1 cellular context compared by ENCODE assay signal in the genomic region with DNA sequence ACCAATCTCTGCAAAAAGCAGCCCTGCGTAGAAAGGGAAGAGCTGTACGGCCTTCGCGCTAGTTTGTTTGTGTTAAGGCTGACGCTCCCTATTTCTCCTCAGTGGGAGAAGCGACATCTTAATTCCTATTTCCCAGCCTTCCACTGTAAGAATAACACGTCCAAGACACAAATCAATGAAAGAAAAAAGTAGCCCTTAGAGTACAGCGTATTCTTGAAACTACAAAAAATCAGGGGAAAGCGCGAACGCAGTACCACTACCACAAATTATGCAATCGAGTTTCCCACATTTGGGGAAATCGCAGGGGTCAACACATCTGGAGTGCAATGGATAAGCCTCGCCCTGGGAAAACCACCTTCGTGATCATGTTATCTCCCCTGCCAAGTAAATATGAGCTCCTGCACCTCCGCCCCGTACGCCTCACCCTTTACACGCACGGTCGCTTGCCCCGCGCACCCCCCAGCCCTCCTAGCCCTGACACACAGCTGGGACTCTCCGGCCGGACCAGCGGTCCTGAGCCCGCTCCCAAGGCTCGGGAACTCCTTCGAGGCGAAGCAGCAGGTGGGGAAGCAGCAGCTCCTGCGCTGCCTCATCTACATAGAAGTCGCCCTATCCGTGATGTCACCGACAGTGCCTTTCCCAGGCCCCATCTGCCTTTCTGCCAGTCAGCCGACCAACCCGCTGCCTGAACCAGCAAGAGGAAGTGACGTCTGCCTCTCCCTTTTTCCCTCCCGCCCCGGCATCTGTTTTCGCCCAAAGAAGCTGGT.
TF ChIP-seq lines count a peak whose summit lies in the region.

No MANE protein-coding gene starts in this region.

TF ChIP-seq in WTC11, 78 proteins besides CTCF, POLR2A, EP300 and RAD21 (continued from another document and continues in another):
- TF ChIP-seq, protein P1, sequence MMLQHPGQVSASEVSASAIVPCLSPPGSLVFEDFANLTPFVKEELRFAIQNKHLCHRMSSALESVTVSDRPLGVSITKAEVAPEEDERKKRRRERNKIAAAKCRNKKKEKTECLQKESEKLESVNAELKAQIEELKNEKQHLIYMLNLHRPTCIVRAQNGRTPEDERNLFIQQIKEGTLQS (CRISPR knock-in tag; conservative IDR thresholded peaks at IDR 0.05): no peak
- TF ChIP-seq, protein P2, sequence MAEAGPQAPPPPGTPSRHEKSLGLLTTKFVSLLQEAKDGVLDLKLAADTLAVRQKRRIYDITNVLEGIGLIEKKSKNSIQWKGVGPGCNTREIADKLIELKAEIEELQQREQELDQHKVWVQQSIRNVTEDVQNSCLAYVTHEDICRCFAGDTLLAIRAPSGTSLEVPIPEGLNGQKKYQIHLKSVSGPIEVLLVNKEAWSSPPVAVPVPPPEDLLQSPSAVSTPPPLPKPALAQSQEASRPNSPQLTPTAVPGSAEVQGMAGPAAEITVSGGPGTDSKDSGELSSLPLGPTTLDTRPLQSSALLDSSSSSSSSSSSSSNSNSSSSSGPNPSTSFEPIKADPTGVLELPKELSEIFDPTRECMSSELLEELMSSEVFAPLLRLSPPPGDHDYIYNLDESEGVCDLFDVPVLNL (CRISPR knock-in tag; IDR thresholded peaks at IDR 0.05; ENCODE audit: borderline replicate concordance, low read depth): no peak
- TF ChIP-seq FOXP1 (CRISPR knock-in tag; IDR thresholded peaks at IDR 0.05; ENCODE audit: borderline replicate concordance) (peak; percentile 54; the same call in 1 of the 2 replicates), ELF4 (CRISPR knock-in tag; IDR thresholded peaks at IDR 0.05; ENCODE audit: low read depth) (no peak), NFE2L1 (CRISPR knock-in tag; IDR thresholded peaks at IDR 0.05) (peak; percentile 19; the same call in 1 of the 2 replicates), TEAD1 (CRISPR knock-in tag; IDR thresholded peaks at IDR 0.05) (no peak), NFATC4 (CRISPR knock-in tag; IDR thresholded peaks at IDR 0.05) (peak; percentile 88), ESRRA (CRISPR knock-in tag; IDR thresholded peaks at IDR 0.05; ENCODE audit: borderline replicate concordance) (no peak), TEAD4 (CRISPR knock-in tag; IDR thresholded peaks at IDR 0.05) (no peak), HMGA2 (CRISPR knock-in tag; IDR thresholded peaks at IDR 0.05) (no peak), EMX1 (CRISPR knock-in tag; IDR thresholded peaks at IDR 0.05) (peak; percentile 48; the same call in 1 of the 2 replicates), ZNF232 (CRISPR knock-in tag; IDR thresholded peaks at IDR 0.05) (0 out of 2 replicates have a peak, but pooled peaks have one; percentile 50), ZNF121 (CRISPR knock-in tag; IDR thresholded peaks at IDR 0.05) (no peak)
- TF ChIP-seq, protein P3, sequence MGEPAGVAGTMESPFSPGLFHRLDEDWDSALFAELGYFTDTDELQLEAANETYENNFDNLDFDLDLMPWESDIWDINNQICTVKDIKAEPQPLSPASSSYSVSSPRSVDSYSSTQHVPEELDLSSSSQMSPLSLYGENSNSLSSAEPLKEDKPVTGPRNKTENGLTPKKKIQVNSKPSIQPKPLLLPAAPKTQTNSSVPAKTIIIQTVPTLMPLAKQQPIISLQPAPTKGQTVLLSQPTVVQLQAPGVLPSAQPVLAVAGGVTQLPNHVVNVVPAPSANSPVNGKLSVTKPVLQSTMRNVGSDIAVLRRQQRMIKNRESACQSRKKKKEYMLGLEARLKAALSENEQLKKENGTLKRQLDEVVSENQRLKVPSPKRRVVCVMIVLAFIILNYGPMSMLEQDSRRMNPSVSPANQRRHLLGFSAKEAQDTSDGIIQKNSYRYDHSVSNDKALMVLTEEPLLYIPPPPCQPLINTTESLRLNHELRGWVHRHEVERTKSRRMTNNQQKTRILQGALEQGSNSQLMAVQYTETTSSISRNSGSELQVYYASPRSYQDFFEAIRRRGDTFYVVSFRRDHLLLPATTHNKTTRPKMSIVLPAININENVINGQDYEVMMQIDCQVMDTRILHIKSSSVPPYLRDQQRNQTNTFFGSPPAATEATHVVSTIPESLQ (CRISPR knock-in tag; IDR thresholded peaks at IDR 0.05): no peak
- TF ChIP-seq, protein P4, sequence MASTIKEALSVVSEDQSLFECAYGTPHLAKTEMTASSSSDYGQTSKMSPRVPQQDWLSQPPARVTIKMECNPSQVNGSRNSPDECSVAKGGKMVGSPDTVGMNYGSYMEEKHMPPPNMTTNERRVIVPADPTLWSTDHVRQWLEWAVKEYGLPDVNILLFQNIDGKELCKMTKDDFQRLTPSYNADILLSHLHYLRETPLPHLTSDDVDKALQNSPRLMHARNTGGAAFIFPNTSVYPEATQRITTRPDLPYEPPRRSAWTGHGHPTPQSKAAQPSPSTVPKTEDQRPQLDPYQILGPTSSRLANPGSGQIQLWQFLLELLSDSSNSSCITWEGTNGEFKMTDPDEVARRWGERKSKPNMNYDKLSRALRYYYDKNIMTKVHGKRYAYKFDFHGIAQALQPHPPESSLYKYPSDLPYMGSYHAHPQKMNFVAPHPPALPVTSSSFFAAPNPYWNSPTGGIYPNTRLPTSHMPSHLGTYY (CRISPR knock-in tag; IDR thresholded peaks at IDR 0.05): peak; percentile 73; the same call in 1 of the 2 replicates
- TF ChIP-seq, protein P5, sequence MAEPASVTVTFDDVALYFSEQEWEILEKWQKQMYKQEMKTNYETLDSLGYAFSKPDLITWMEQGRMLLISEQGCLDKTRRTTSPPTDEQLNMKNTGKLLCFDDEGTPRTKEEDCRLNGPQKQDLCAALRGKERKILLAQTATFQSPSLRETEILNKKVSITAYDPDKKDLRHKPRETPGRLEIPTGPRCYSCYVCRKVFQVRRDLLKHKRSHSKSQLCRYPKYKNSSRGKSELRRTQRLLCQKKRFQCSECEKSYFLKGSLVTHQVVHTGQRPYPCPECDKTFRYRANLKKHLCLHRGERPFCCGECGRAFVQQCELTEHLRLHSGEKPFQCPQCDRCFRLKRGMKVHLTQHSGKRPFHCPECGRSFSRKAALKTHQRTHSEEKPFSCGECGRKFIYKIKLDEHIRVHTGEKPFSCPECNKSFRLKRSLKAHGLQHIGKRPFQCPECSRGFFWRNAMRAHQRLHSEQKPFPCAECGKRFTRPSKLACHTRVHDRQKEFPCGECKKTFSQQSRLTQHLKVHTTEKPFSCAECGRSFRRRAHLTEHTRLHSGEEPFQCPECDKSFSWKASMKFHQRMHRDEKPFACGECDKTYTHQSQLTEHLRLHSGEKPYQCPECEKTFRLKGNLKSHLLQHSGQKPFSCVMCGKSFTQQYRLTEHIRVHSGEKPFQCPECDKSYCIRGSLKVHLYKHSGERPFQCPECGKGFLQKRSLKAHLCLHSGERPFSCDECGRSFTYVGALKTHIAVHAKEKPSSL (CRISPR knock-in tag; conservative IDR thresholded peaks at IDR 0.05): peak; percentile 79; the same call in 1 of the 2 replicates
- TF ChIP-seq, protein P6, sequence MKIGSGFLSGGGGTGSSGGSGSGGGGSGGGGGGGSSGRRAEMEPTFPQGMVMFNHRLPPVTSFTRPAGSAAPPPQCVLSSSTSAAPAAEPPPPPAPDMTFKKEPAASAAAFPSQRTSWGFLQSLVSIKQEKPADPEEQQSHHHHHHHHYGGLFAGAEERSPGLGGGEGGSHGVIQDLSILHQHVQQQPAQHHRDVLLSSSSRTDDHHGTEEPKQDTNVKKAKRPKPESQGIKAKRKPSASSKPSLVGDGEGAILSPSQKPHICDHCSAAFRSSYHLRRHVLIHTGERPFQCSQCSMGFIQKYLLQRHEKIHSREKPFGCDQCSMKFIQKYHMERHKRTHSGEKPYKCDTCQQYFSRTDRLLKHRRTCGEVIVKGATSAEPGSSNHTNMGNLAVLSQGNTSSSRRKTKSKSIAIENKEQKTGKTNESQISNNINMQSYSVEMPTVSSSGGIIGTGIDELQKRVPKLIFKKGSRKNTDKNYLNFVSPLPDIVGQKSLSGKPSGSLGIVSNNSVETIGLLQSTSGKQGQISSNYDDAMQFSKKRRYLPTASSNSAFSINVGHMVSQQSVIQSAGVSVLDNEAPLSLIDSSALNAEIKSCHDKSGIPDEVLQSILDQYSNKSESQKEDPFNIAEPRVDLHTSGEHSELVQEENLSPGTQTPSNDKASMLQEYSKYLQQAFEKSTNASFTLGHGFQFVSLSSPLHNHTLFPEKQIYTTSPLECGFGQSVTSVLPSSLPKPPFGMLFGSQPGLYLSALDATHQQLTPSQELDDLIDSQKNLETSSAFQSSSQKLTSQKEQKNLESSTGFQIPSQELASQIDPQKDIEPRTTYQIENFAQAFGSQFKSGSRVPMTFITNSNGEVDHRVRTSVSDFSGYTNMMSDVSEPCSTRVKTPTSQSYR (CRISPR knock-in tag; IDR thresholded peaks at IDR 0.05): no peak
- TF ChIP-seq, protein P7, sequence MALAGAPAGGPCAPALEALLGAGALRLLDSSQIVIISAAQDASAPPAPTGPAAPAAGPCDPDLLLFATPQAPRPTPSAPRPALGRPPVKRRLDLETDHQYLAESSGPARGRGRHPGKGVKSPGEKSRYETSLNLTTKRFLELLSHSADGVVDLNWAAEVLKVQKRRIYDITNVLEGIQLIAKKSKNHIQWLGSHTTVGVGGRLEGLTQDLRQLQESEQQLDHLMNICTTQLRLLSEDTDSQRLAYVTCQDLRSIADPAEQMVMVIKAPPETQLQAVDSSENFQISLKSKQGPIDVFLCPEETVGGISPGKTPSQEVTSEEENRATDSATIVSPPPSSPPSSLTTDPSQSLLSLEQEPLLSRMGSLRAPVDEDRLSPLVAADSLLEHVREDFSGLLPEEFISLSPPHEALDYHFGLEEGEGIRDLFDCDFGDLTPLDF (CRISPR knock-in tag; IDR thresholded peaks at IDR 0.05): no peak
- TF ChIP-seq, protein P8, sequence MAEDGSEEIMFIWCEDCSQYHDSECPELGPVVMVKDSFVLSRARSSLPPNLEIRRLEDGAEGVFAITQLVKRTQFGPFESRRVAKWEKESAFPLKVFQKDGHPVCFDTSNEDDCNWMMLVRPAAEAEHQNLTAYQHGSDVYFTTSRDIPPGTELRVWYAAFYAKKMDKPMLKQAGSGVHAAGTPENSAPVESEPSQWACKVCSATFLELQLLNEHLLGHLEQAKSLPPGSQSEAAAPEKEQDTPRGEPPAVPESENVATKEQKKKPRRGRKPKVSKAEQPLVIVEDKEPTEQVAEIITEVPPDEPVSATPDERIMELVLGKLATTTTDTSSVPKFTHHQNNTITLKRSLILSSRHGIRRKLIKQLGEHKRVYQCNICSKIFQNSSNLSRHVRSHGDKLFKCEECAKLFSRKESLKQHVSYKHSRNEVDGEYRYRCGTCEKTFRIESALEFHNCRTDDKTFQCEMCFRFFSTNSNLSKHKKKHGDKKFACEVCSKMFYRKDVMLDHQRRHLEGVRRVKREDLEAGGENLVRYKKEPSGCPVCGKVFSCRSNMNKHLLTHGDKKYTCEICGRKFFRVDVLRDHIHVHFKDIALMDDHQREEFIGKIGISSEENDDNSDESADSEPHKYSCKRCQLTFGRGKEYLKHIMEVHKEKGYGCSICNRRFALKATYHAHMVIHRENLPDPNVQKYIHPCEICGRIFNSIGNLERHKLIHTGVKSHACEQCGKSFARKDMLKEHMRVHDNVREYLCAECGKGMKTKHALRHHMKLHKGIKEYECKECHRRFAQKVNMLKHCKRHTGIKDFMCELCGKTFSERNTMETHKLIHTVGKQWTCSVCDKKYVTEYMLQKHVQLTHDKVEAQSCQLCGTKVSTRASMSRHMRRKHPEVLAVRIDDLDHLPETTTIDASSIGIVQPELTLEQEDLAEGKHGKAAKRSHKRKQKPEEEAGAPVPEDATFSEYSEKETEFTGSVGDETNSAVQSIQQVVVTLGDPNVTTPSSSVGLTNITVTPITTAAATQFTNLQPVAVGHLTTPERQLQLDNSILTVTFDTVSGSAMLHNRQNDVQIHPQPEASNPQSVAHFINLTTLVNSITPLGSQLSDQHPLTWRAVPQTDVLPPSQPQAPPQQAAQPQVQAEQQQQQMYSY (CRISPR knock-in tag; IDR thresholded peaks at IDR 0.05): no peak
- TF ChIP-seq, protein P9, sequence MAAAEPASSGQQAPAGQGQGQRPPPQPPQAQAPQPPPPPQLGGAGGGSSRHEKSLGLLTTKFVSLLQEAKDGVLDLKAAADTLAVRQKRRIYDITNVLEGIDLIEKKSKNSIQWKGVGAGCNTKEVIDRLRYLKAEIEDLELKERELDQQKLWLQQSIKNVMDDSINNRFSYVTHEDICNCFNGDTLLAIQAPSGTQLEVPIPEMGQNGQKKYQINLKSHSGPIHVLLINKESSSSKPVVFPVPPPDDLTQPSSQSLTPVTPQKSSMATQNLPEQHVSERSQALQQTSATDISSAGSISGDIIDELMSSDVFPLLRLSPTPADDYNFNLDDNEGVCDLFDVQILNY (CRISPR knock-in tag; IDR thresholded peaks at IDR 0.05): no peak; the same call in 1 of the 2 replicates
- TF ChIP-seq, protein P10, sequence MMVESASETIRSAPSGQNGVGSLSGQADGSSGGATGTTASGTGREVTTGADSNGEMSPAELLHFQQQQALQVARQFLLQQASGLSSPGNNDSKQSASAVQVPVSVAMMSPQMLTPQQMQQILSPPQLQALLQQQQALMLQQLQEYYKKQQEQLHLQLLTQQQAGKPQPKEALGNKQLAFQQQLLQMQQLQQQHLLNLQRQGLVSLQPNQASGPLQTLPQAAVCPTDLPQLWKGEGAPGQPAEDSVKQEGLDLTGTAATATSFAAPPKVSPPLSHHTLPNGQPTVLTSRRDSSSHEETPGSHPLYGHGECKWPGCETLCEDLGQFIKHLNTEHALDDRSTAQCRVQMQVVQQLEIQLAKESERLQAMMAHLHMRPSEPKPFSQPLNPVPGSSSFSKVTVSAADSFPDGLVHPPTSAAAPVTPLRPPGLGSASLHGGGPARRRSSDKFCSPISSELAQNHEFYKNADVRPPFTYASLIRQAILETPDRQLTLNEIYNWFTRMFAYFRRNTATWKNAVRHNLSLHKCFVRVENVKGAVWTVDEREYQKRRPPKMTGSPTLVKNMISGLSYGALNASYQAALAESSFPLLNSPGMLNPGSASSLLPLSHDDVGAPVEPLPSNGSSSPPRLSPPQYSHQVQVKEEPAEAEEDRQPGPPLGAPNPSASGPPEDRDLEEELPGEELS (CRISPR knock-in tag; IDR thresholded peaks at IDR 0.05): peak; percentile 34; the same call in 1 of the 2 replicates
- TF ChIP-seq, protein P11, sequence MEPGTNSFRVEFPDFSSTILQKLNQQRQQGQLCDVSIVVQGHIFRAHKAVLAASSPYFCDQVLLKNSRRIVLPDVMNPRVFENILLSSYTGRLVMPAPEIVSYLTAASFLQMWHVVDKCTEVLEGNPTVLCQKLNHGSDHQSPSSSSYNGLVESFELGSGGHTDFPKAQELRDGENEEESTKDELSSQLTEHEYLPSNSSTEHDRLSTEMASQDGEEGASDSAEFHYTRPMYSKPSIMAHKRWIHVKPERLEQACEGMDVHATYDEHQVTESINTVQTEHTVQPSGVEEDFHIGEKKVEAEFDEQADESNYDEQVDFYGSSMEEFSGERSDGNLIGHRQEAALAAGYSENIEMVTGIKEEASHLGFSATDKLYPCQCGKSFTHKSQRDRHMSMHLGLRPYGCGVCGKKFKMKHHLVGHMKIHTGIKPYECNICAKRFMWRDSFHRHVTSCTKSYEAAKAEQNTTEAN (CRISPR knock-in tag; IDR thresholded peaks at IDR 0.05): 0 out of 2 replicates have a peak, but pooled peaks have one; percentile 21
- TF ChIP-seq, protein P12, sequence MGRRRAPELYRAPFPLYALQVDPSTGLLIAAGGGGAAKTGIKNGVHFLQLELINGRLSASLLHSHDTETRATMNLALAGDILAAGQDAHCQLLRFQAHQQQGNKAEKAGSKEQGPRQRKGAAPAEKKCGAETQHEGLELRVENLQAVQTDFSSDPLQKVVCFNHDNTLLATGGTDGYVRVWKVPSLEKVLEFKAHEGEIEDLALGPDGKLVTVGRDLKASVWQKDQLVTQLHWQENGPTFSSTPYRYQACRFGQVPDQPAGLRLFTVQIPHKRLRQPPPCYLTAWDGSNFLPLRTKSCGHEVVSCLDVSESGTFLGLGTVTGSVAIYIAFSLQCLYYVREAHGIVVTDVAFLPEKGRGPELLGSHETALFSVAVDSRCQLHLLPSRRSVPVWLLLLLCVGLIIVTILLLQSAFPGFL (CRISPR knock-in tag; IDR thresholded peaks at IDR 0.05; ENCODE audit: borderline replicate concordance): no peak
